In the genomic region with DNA sequence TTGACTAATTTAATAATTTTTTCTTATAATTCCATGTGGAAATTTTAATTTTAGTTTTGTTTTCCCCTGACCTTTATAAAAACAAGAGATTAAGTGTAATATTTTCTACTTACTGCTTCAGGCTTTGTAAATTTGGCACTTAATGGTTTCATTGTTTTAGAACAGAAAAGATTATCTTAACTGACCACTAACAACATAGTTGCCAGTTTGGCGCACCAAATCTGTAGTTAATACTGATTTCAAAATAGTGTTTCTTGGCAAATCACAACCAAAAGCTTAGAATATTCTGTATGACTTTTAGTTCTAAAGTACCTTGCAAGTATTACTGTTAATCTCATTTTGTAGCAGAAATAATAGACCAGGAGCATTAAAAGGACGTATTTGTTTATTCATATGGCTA, we compare ENCODE assay signal across 31 cellular contexts.
"Had no signal": no experiment of that assay in that cellular context is flagged by ENCODE, and none has a peak within 500 bp of the region (broad histone marks: within the 10 kb centered on the region; RNA-seq: fewer than 3 reads in every experiment).

No MANE protein-coding gene starts in this region.

- H3K27me3 ChIP-seq: adrenal gland had no signal

- H3K9me3 Mint-ChIP-seq: activated B cell treated with CpG ODN at 0.5 μM for 24 hours; activated CD4-positive, alpha-beta memory T cell treated with anti-CD3 and anti-CD28 coated beads for 36 hours; activated CD4-positive, alpha-beta T cell treated with anti-CD3 and anti-CD28 coated beads, Interleukin-2, amount 10 ng/mL, durations not matched to agents 24 days and 14 days; activated CD8-positive, alpha-beta T cell treated with anti-CD3 and anti-CD28 coated beads for 36 hours; activated naive CD4-positive, alpha-beta T cell treated with anti-CD3 and anti-CD28 coated beads for 36 hours; activated naive CD4-positive, alpha-beta T cell treated with anti-CD3 and anti-CD28 coated beads, Interleukin-2, amount 50 U/mL, for 72 hours; activated naive CD8-positive, alpha-beta T cell treated with anti-CD3 and anti-CD28 coated beads for 36 hours; activated T-cell treated with anti-CD3 and anti-CD28 coated beads, Interleukin-2, amount 50 U/mL, for 4 hours; activated T-cell treated with anti-CD3 and anti-CD28 coated beads, Interleukin-2, amount 50 U/mL, for 72 hours; activated T-helper 1 cell treated with anti-CD3 and anti-CD28 coated beads, Interleukin-12 subunit alpha, Interleukin-12 subunit beta, Interleukin-2, Interleukin-4 antibody, amounts not matched to agents 30 ng/mL and 10 ng/mL and 1 ng/mL, durations not matched to agents 14 hours and 24 hours and 36 hours; activated T-helper 17 cell treated with anti-CD3 and anti-CD28 coated beads, Interleukin-2, amount 50 U/mL, for 72 hours; brain; T-cell had no signal

- H3K27me3 Mint-ChIP-seq: activated B cell treated with CpG ODN at 0.5 μM for 24 hours; activated CD4-positive, alpha-beta memory T cell treated with anti-CD3 and anti-CD28 coated beads for 36 hours; activated CD4-positive, alpha-beta T cell treated with anti-CD3 and anti-CD28 coated beads, Interleukin-2, amount 10 ng/mL, durations not matched to agents 24 days and 14 days; activated CD8-positive, alpha-beta T cell treated with anti-CD3 and anti-CD28 coated beads for 36 hours; activated naive CD8-positive, alpha-beta T cell treated with anti-CD3 and anti-CD28 coated beads for 36 hours; activated T-helper 17 cell treated with anti-CD3 and anti-CD28 coated beads, Interleukin-2, amount 50 U/mL, for 72 hours; brain; T-cell; T-helper 17 cell had no signal

- H3K4me3 Mint-ChIP-seq: activated B cell treated with CpG ODN at 0.5 μM for 24 hours; activated CD4-positive, alpha-beta memory T cell treated with anti-CD3 and anti-CD28 coated beads for 36 hours; activated CD4-positive, alpha-beta T cell treated with anti-CD3 and anti-CD28 coated beads, Interleukin-2, amount 10 ng/mL, durations not matched to agents 24 days and 14 days; activated CD8-positive, alpha-beta T cell treated with anti-CD3 and anti-CD28 coated beads for 36 hours; activated naive CD4-positive, alpha-beta T cell treated with anti-CD3 and anti-CD28 coated beads for 36 hours; activated naive CD8-positive, alpha-beta T cell treated with anti-CD3 and anti-CD28 coated beads for 36 hours; activated T-cell treated with anti-CD3 and anti-CD28 coated beads, Interleukin-2, amount 50 U/mL, for 4 hours; activated T-cell treated with anti-CD3 and anti-CD28 coated beads, Interleukin-2, amount 50 U/mL, for 72 hours; activated T-helper 1 cell treated with anti-CD3 and anti-CD28 coated beads, Interleukin-12 subunit alpha, Interleukin-12 subunit beta, Interleukin-2, Interleukin-4 antibody, amounts not matched to agents 30 ng/mL and 10 ng/mL and 1 ng/mL, durations not matched to agents 14 hours and 24 hours and 36 hours; activated T-helper 17 cell treated with anti-CD3 and anti-CD28 coated beads, Interleukin-2, amount 50 U/mL, for 72 hours; brain; T-cell; T-helper 17 cell had no signal

- H3K4me1 Mint-ChIP-seq: activated CD4-positive, alpha-beta T cell treated with anti-CD3 and anti-CD28 coated beads, Interleukin-2, amount 10 ng/mL, durations not matched to agents 24 days and 14 days; brain had no signal

- H3K9me3 ChIP-seq: adrenal gland had no signal

- H3K27ac Mint-ChIP-seq: activated B cell treated with CpG ODN at 0.5 μM for 24 hours; activated CD4-positive, alpha-beta memory T cell treated with anti-CD3 and anti-CD28 coated beads for 36 hours; activated CD4-positive, alpha-beta T cell treated with anti-CD3 and anti-CD28 coated beads, Interleukin-2, amount 10 ng/mL, durations not matched to agents 24 days and 14 days; activated CD8-positive, alpha-beta T cell treated with anti-CD3 and anti-CD28 coated beads for 36 hours; activated naive CD4-positive, alpha-beta T cell treated with anti-CD3 and anti-CD28 coated beads for 36 hours; activated naive CD8-positive, alpha-beta T cell treated with anti-CD3 and anti-CD28 coated beads for 36 hours; activated T-cell treated with anti-CD3 and anti-CD28 coated beads, Interleukin-2, amount 50 U/mL, for 72 hours; activated T-helper 1 cell treated with anti-CD3 and anti-CD28 coated beads, Interleukin-12 subunit alpha, Interleukin-12 subunit beta, Interleukin-2, Interleukin-4 antibody, amounts not matched to agents 30 ng/mL and 10 ng/mL and 1 ng/mL, durations not matched to agents 14 hours and 24 hours and 36 hours; activated T-helper 17 cell treated with anti-CD3 and anti-CD28 coated beads, Interleukin-2, amount 50 U/mL, for 72 hours; brain; T-cell; T-helper 17 cell had no signal

- H3K4me3 ChIP-seq: adrenal gland had no signal

- H3K27ac ChIP-seq: adrenal gland, VCaP had no signal

- DNase-seq: activated B cell treated with CpG ODN at 0.5 μM for 24 hours; activated CD4-positive, alpha-beta memory T cell treated with anti-CD3 and anti-CD28 coated beads for 36 hours; activated CD4-positive, alpha-beta T cell treated with anti-CD3 and anti-CD28 coated beads for 4 hours; activated CD4-positive, alpha-beta T cell treated with anti-CD3 and anti-CD28 coated beads, Interleukin-2, amount 10 ng/mL, durations not matched to agents 24 days and 14 days; activated CD4-positive, alpha-beta T cell treated with anti-CD3 and anti-CD28 coated beads, Interleukin-2, amount 50 U/mL, for 1 hour; activated CD4-positive, alpha-beta T cell treated with anti-CD3 and anti-CD28 coated beads, Interleukin-2, amount 50 U/mL, for 4 hours; activated CD4-positive, CD25-positive, alpha-beta regulatory T cell treated with anti-CD3 and anti-CD28 coated beads, Interleukin-2, amount 50 U/mL, for 72 hours; activated CD8-positive, alpha-beta memory T cell treated with anti-CD3 and anti-CD28 coated beads, Interleukin-2, amount 50 U/mL, for 4 hours; activated CD8-positive, alpha-beta T cell treated with anti-CD3 and anti-CD28 coated beads for 36 hours; activated effector memory CD4-positive, alpha-beta T cell treated with anti-CD3 and anti-CD28 coated beads, Interleukin-2, amount 50 U/mL, for 16 hours; activated gamma-delta T cell treated with Interleukin-2 at 50 U/mL for 16 hours; activated naive CD4-positive, alpha-beta T cell; activated naive CD4-positive, alpha-beta T cell treated with anti-CD3 and anti-CD28 coated beads for 36 hours; activated naive CD4-positive, alpha-beta T cell treated with anti-CD3 and anti-CD28 coated beads, Interleukin-2, amount 50 U/mL, for 16 hours; activated naive CD8-positive, alpha-beta T cell treated with anti-CD3 and anti-CD28 coated beads for 36 hours; activated T-cell treated with anti-CD3 and anti-CD28 coated beads for 4 hours; activated T-cell treated with anti-CD3 and anti-CD28 coated beads, Interleukin-2, amount 50 U/mL, for 1 hour; activated T-cell treated with anti-CD3 and anti-CD28 coated beads, Interleukin-2, amount 50 U/mL, for 4 hours; activated T-cell treated with anti-CD3 and anti-CD28 coated beads, Interleukin-2, amount 50 U/mL, for 72 hours; adrenal gland; amniotic stem cell; aorta; central memory CD4-positive, alpha-beta T cell; T-cell; T-helper 17 cell; T-helper 9 cell had no signal

- ATAC-seq: activated CD8-positive, alpha-beta T cell treated with anti-CD3 and anti-CD28 coated beads for 36 hours; activated naive CD4-positive, alpha-beta T cell treated with anti-CD3 and anti-CD28 coated beads, Interleukin-2, amount 50 U/mL, for 72 hours; activated T-cell treated with anti-CD3 and anti-CD28 coated beads, Interleukin-2, amount 50 U/mL, for 4 hours; activated T-cell treated with anti-CD3 and anti-CD28 coated beads, Interleukin-2, amount 50 U/mL, for 72 hours; activated T-helper 17 cell treated with anti-CD3 and anti-CD28 coated beads, Interleukin-2, amount 50 U/mL, for 72 hours; T-cell; T-helper 17 cell had no signal

- H3K36me3 ChIP-seq: adrenal gland had no signal

- H3K36me3 Mint-ChIP-seq: activated CD4-positive, alpha-beta memory T cell treated with anti-CD3 and anti-CD28 coated beads for 36 hours; activated naive CD4-positive, alpha-beta T cell treated with anti-CD3 and anti-CD28 coated beads, Interleukin-2, amount 50 U/mL, for 72 hours; activated naive CD8-positive, alpha-beta T cell treated with anti-CD3 and anti-CD28 coated beads for 36 hours; brain had no signal

- H3K4me1 ChIP-seq: adrenal gland had no signal
